Comparison of ENCODE assay signal across 9 cellular contexts in the genomic region with DNA sequence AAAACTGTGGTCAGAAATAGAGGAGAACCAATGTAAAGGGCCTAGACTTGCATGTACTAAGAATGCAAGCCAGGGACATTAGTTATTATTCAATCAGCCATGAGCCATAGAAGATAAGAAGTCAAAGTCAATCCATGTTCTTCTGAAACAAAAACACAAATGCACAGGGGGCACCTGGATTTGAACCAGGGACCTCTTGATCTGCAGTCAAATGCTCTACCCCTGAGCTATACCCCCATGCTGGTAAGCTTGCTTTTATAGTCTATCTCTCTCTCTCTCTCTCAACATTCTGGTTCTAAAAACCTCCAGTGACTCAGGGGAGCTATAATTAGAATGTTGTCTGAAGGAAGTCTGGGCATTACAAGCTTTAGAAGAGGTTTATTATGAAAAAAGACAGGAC.
DNase-seq lines count a peak whose midpoint lies in the region; TF ChIP-seq lines count a peak whose summit lies in the region.
"Had no signal": no experiment of that assay in that cellular context is flagged by ENCODE, and none has a peak within 500 bp of the region (broad histone marks: within the 10 kb centered on the region; RNA-seq: fewer than 3 reads in every experiment).

No MANE protein-coding gene starts in this region.

- H3K9ac ChIP-seq in endodermal cell (ENCODE audit: extremely low read depth, low read length, poor library complexity, severe bottlenecking) (no peak overlapping the region), rectal smooth muscle tissue (ENCODE audit: low read length) (no peak overlapping the region)

- H3K4me3 ChIP-seq in NB4 (ENCODE audit: low read depth, low read length) (no peak overlapping the region), endodermal cell (ENCODE audit: low read length) (no peak overlapping the region), rectal smooth muscle tissue (ENCODE audit: low read length) (no peak overlapping the region)

- DNase-seq in GM04504 (ENCODE audit: low read depth) (peak; percentile 20), NB4 (ENCODE audit: low read depth) (peak; percentile 55), endodermal cell (peak; percentile 59), HuH-7 (ENCODE audit: low spot score) (no peak), activated gamma-delta T cell treated with Interleukin-2 at 50 U/mL for 16 hours (no peak), cerebellar nuclear complex (lab: John Stamatoyannopoulos, UW) (no peak)
- DNase-seq: stimulated activated naive CD4-positive, alpha-beta T cell treated with Interleukin-2 at 50 U/mL for 16 hours had no signal

- TF ChIP-seq CTCF in NB4 (IDR thresholded peaks at IDR 0.05; ENCODE audit: low read depth, low read length) (no peak), endodermal cell (conservative IDR thresholded peaks at IDR 0.05) (no peak)

- H3K27me3 Mint-ChIP-seq in endodermal cell (ENCODE audit: insufficient read depth): no peaks in the 10 kb centered on the region

- no peaks in the 10 kb centered on the region for H3K4me1 Mint-ChIP-seq in endodermal cell

- H3K27ac ChIP-seq in endodermal cell (ENCODE audit: low read depth, low read length) (no peak overlapping the region), rectal smooth muscle tissue (ENCODE audit: low read depth, low read length) (peak overlapping the region; percentile 3)
- H3K27ac ChIP-seq: HL-60 had no signal

- no peak overlapping the region for H3K4me3 Mint-ChIP-seq in endodermal cell

- H3K36me3 ChIP-seq in endodermal cell (ENCODE audit: control insufficient read depth, insufficient read depth, low read length) (no peaks in the 10 kb centered on the region), rectal smooth muscle tissue (ENCODE audit: control insufficient read depth, insufficient read depth, low read length) (no peaks in the 10 kb centered on the region)

- no peaks in the 10 kb centered on the region for H3K36me3 Mint-ChIP-seq in endodermal cell (ENCODE audit: low read depth)

- H3K4me1 ChIP-seq in endodermal cell (ENCODE audit: control insufficient read depth, insufficient read depth, low read length): no peaks in the 10 kb centered on the region
- H3K4me1 ChIP-seq in rectal smooth muscle tissue (ENCODE audit: control insufficient read depth, insufficient read depth, low read length): peaks cover 4% of the 10 kb centered on the region

- TF ChIP-seq POLR2A in NB4 (IDR thresholded peaks at IDR 0.05; ENCODE audit: extremely low read depth, insufficient read length): no peak

- H3K9me3 Mint-ChIP-seq in endodermal cell: no peaks in the 10 kb centered on the region

- H3K27ac Mint-ChIP-seq in endodermal cell: no peak overlapping the region

- H3K27me3 ChIP-seq in endodermal cell (ENCODE audit: control insufficient read depth, insufficient read depth, low read length, poor library complexity, severe bottlenecking) (no peaks in the 10 kb centered on the region), rectal smooth muscle tissue (ENCODE audit: control insufficient read depth, insufficient read depth, low read length) (no peaks in the 10 kb centered on the region)

- H3K9me3 ChIP-seq in endodermal cell (ENCODE audit: control insufficient read depth, low read length): no peaks in the 10 kb centered on the region

Comparison
In these comparisons a context has a peak if more than half of its experiments do, and no peak if none do; other contexts are left out.
1. DNase-seq: peak in GM04504 (single experiment), NB4 (single experiment) and endodermal cell (single experiment); none in HuH-7 (single experiment), activated gamma-delta T cell treated with Interleukin-2 at 50 U/mL for 16 hours (single experiment) and cerebellar nuclear complex (0 of 2).